ENCODE assay signal across 7 cellular contexts in the genomic region with DNA sequence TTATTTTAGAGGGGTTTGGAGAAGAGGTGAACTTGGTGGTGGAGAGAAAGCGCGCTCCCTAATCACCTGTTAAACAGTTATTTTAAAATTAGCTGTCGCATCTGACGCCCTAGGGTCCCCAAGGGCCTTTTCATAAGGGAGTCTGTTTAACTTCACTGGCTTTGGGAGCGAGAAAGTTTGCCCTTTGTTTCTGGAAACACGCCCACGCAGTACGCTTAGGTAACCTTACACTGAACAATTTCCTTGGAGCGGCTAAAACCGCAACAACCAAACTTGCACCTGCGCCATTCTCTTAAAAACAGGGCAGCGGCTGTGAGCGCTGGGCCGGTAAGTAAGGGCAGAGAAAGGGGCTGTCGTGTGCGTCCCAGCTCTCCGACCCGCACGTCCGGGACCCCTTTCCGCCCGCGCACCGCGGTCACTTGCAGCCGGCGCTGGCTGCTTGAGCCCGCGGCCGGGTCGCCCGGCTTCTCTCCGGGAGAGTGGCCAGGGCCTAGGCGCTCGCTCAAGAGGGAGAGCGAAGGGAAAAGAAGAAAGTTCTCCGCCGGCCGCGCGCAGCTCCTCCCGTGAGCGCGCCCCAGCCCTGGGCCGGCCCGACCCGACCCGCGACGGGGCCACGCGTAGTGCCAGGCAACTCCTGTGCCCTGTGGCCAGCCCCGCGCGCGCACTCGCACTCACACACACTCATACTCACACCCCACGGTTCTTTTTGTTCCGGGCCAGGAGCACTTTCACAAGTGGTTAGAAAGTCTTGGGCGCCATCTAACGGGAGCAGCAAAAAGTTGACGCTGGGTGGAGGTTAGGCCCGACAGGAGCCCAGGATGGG. TPM values are rescaled to one million over a fixed set of nuclear protein-coding genes. Genes with fewer than 3 reads are reported as not detected.
DNase-seq lines count a peak whose midpoint lies in the region; ATAC-seq and TF ChIP-seq lines count a peak whose summit lies in the region.

No MANE protein-coding gene starts in this region.

- H3K27me3 ChIP-seq in SJCRH30 (no peaks in the 10 kb centered on the region; the same call in 1 of the 2 replicates), lower lobe of right lung (ENCODE audit: low read depth) (peaks cover 87% of the 10 kb centered on the region)

- DNase-seq in ELR (ENCODE audit: low read depth) (peak; percentile 49), HT-29 (ENCODE audit: low spot score) (peak; percentile 82), SJCRH30 (peak; percentile 58 to 80), dermis microvascular lymphatic vessel endothelial cell (ENCODE audit: low read depth in 2 of 2) (peak; percentile 36 to 66), lower lobe of right lung (peak; percentile 69)
- no peak for DNase-seq in stimulated activated effector memory CD8-positive, alpha-beta T cell treated with anti-CD3 and anti-CD28 coated beads, Interleukin-12 subunit alpha, Interleukin-12 subunit beta, amount 100 ng/mL, for 72 hours (ENCODE audit: low spot score in 2 of 2)

- H3K27ac ChIP-seq in SJCRH30 = no peak overlapping the region
- no peak overlapping the region for H3K27ac ChIP-seq in lower lobe of right lung

- H3K27ac Mint-ChIP-seq in stimulated activated effector memory CD8-positive, alpha-beta T cell treated with anti-CD3 and anti-CD28 coated beads, Interleukin-12 subunit alpha, Interleukin-12 subunit beta, amount 100 ng/mL, for 72 hours = no peak overlapping the region

- H3K4me1 ChIP-seq in SJCRH30 (no peaks in the 10 kb centered on the region), lower lobe of right lung (peaks cover 18% of the 10 kb centered on the region)

- peak; percentile 78 for ATAC-seq in GM21360 (IDR thresholded peaks at IDR 0.05; ENCODE audit: unreplicated experiment)
- peak; percentile 87 to 90 for ATAC-seq in lower lobe of right lung
- peak; percentile 51 for ATAC-seq in stimulated activated effector memory CD8-positive, alpha-beta T cell treated with anti-CD3 and anti-CD28 coated beads, Interleukin-12 subunit alpha, Interleukin-12 subunit beta, amount 100 ng/mL, for 72 hours

- TF ChIP-seq CTCF in lower lobe of right lung (IDR thresholded peaks at IDR 0.05) = peak; percentile 52

- intact Hi-C loops in lower lobe of right lung (cut with DNase I) = no loop called here

- H3K9me3 ChIP-seq in SJCRH30 (replicated peaks) = no peaks in the 10 kb centered on the region
- no peaks in the 10 kb centered on the region for H3K9me3 ChIP-seq in lower lobe of right lung

- peak overlapping the region; percentile 59 for H3K4me3 ChIP-seq in SJCRH30
- peak overlapping the region; percentile 62 for H3K4me3 ChIP-seq in lower lobe of right lung

- no peaks in the 10 kb centered on the region for H3K36me3 Mint-ChIP-seq in stimulated activated effector memory CD8-positive, alpha-beta T cell treated with anti-CD3 and anti-CD28 coated beads, Interleukin-12 subunit alpha, Interleukin-12 subunit beta, amount 100 ng/mL, for 72 hours

- H3K36me3 ChIP-seq in SJCRH30 (no peaks in the 10 kb centered on the region), lower lobe of right lung (no peaks in the 10 kb centered on the region)

- H3K4me3 Mint-ChIP-seq in stimulated activated effector memory CD8-positive, alpha-beta T cell treated with anti-CD3 and anti-CD28 coated beads, Interleukin-12 subunit alpha, Interleukin-12 subunit beta, amount 100 ng/mL, for 72 hours = peak overlapping the region; percentile 9

- H3K9me3 Mint-ChIP-seq in stimulated activated effector memory CD8-positive, alpha-beta T cell treated with anti-CD3 and anti-CD28 coated beads, Interleukin-12 subunit alpha, Interleukin-12 subunit beta, amount 100 ng/mL, for 72 hours = no peaks in the 10 kb centered on the region

- H3K4me1 Mint-ChIP-seq in stimulated activated effector memory CD8-positive, alpha-beta T cell treated with anti-CD3 and anti-CD28 coated beads, Interleukin-12 subunit alpha, Interleukin-12 subunit beta, amount 100 ng/mL, for 72 hours = peaks cover 15% of the 10 kb centered on the region

RNA-seq across cellular contexts. Expression of a gene that starts 19.2 kb away (rescaled TPM):
- total RNA-seq in HT-29 (2014; rRNA removed; shearing (Covaris generic)) = not detected in 2 replicates
- 2.3 and 2.4 TPM in 2 replicates for total RNA-seq in SJCRH30 (2014; rRNA removed; shearing (Covaris generic))
- total RNA-seq in dermis microvascular lymphatic vessel endothelial cell (not detected in 2 replicates), lower lobe of right lung (not detected)

Comparison
In these comparisons a context has a peak if more than half of its experiments do, and no peak if none do; other contexts are left out.
1. DNase-seq: peak in ELR (single experiment), HT-29 (single experiment), SJCRH30 (2 of 2), dermis microvascular lymphatic vessel endothelial cell (2 of 2) and lower lobe of right lung (single experiment); none in stimulated activated effector memory CD8-positive, alpha-beta T cell treated with anti-CD3 and anti-CD28 coated beads, Interleukin-12 subunit alpha, Interleukin-12 subunit beta, amount 100 ng/mL, for 72 hours (0 of 2).
2. Peak in every context shown above with its lines, with median percentiles within 50 percentile points of each other: ATAC-seq.